In the genomic region with DNA sequence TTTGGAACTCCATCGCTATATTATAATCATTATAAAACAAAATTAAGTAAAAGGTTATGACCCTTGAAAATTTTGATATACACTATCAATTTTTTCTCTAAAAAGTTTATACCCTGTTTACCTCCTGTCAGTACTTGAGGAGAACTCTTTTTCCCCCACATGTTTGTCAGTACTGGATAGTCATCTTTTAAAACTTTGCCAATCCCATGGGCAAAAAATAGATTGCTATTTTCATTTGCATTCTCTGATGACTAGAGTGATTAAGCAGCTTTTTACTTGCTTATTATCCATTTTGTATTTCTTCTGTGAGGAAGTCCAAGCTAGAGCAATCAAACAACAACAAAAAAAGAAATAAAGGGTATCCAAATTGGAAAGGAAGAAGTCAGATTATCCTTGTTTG, we compare ENCODE assay signal across 17 cellular contexts.
A peak's percentile ranks its signal among the peaks of the same experiment; 100 is the strongest.
DNase-seq lines count a peak whose midpoint lies in the region; ATAC-seq and TF ChIP-seq lines count a peak whose summit lies in the region.
"Had no signal": no experiment of that assay in that cellular context is flagged by ENCODE, and none has a peak within 500 bp of the region (broad histone marks: within the 10 kb centered on the region; RNA-seq: fewer than 3 reads in every experiment).

No MANE protein-coding gene starts in this region.

- H3K4me3 ChIP-seq in A673 (ENCODE audit: low read depth, low read length, poor library complexity, severe bottlenecking) (no peak overlapping the region), psoas muscle (peak overlapping the region; percentile 9)
- H3K4me3 ChIP-seq: SJCRH30 had no signal

- H3K27me3 Mint-ChIP-seq in T-helper 17 cell (no peaks in the 10 kb centered on the region), CD14-positive monocyte (ENCODE audit: low read depth in 3 of 3) (no peaks in the 10 kb centered on the region)

- H3K9me3 Mint-ChIP-seq in CD14-positive monocyte = peaks cover 4 to 14% (median 8%) of the 10 kb centered on the region in 7 donors

- H3K36me3 Mint-ChIP-seq in T-helper 17 cell (ENCODE audit: low read depth) (peaks cover 3% of the 10 kb centered on the region), CD14-positive monocyte (peaks cover 42 to 62% of the 10 kb centered on the region in 2 donors)

- in situ Hi-C loops in GM13976 (cut with MboI; ENCODE audit: low sequenced_read_pairs, unreplicated experiment) = no loop called here

- no peaks in the 10 kb centered on the region for H3K9me3 ChIP-seq in A673 (ENCODE audit: low read depth, low read length, poor library complexity, severe bottlenecking)
- no peaks in the 10 kb centered on the region for H3K9me3 ChIP-seq in T-helper 17 cell (ENCODE audit: control insufficient read depth, low read length, poor library complexity, severe bottlenecking)
- no peaks in the 10 kb centered on the region for H3K9me3 ChIP-seq in psoas muscle
- H3K9me3 ChIP-seq: SJCRH30 had no signal

- TF ChIP-seq CTCF in A673 (conservative IDR thresholded peaks at IDR 0.05; ENCODE audit: low read depth, low read length) (no peak), psoas muscle (IDR thresholded peaks at IDR 0.05) (no peak), GM13976 (IDR thresholded peaks at IDR 0.05; ENCODE audit: borderline replicate concordance, control extremely low read depth, extremely low read depth, insufficient read depth, missing control alignments) (no peak), CD14-positive monocyte (IDR thresholded peaks at IDR 0.05) (no peak)

- H3K27ac ChIP-seq in A673 (ENCODE audit: low read depth, low read length, poor library complexity, severe bottlenecking) (peak overlapping the region; percentile 79), psoas muscle (peak overlapping the region; percentile 96)
- H3K27ac ChIP-seq: SJCRH30 had no signal

- DNase-seq in A673 (ENCODE audit: low spot score) = no peak
- peak; percentile 58 for DNase-seq in EH (ENCODE audit: low read depth)
- DNase-seq in T-helper 17 cell = no peak
- DNase-seq in psoas muscle = no peak
- no peak for DNase-seq in GM13976 (ENCODE audit: low spot score)
- DNase-seq in CD14-positive monocyte (ENCODE audit: low spot score) = no peak
- DNase-seq: DMS79 treated with DMSO at 0.1 percent for 48 hours, Karpas-422, MM.1S, NCI-H1105, NCI-H1930, NCI-H446, NCI-H69, RPMI8226, SJCRH30 had no signal

- H3K36me3 ChIP-seq in A673 (ENCODE audit: insufficient read depth, low read length, poor library complexity, severe bottlenecking) (peaks cover 7% of the 10 kb centered on the region), psoas muscle (ENCODE audit: insufficient read depth in 1 of 2, low read depth in 1 of 2) (peaks cover 1 to 23% of the 10 kb centered on the region in 2 donors)

- no peak for ATAC-seq in T-helper 17 cell
- ATAC-seq in psoas muscle = no peak
- no peak for ATAC-seq in HG03439 (IDR thresholded peaks at IDR 0.05; ENCODE audit: unreplicated experiment)
- no peak for ATAC-seq in GM18517 (IDR thresholded peaks at IDR 0.05; ENCODE audit: unreplicated experiment)

- H3K4me3 Mint-ChIP-seq in T-helper 17 cell (no peak overlapping the region), CD14-positive monocyte (no peak overlapping the region)

- H3K27ac Mint-ChIP-seq in T-helper 17 cell (peak overlapping the region; percentile 83), CD14-positive monocyte (no peak overlapping the region)

- intact Hi-C loops in A673 (cut with micrococcal nuclease; ENCODE audit: unreplicated experiment) = no loop called here
- intact Hi-C loops in psoas muscle (cut with DNase I) = no loop called here
- intact Hi-C loops in CD14-positive monocyte (cut with micrococcal nuclease) = no loop called here

- no TSS peak for BruUV-seq in A673 (replicated peaks; lab: Mats Ljungman, UMichigan)

- CTCF ChIA-PET in A673 (lab: Charles Lee) = no interaction called here

- WGBS in psoas muscle, 3 donors = 94 to 97% (median 96%) methylated on average over 1 of the region's 1 CpG

- POLR2A ChIA-PET in A673 (lab: Charles Lee; ENCODE audit: low non-redundant PET) = no interaction called here

- peaks cover 27% of the 10 kb centered on the region for H3K4me1 ChIP-seq in A673 (ENCODE audit: insufficient read depth, low read length, poor library complexity, severe bottlenecking)
- H3K4me1 ChIP-seq in psoas muscle = peaks cover 80% of the 10 kb centered on the region

- H3K27me3 ChIP-seq in A673 (replicated peaks; ENCODE audit: insufficient read depth, low read depth, low read length, poor library complexity) = no peaks in the 10 kb centered on the region
- H3K27me3 ChIP-seq in psoas muscle (ENCODE audit: insufficient read depth in 3 of 3, low read length in 2 of 3) = no peaks in the 10 kb centered on the region
- H3K27me3 ChIP-seq: SJCRH30 had no signal

- H3K4me1 Mint-ChIP-seq in T-helper 17 cell (peaks cover 52% of the 10 kb centered on the region), CD14-positive monocyte (peaks cover 18% of the 10 kb centered on the region)
